ENCODE assay signal across 1 cellular context in the genomic region with DNA sequence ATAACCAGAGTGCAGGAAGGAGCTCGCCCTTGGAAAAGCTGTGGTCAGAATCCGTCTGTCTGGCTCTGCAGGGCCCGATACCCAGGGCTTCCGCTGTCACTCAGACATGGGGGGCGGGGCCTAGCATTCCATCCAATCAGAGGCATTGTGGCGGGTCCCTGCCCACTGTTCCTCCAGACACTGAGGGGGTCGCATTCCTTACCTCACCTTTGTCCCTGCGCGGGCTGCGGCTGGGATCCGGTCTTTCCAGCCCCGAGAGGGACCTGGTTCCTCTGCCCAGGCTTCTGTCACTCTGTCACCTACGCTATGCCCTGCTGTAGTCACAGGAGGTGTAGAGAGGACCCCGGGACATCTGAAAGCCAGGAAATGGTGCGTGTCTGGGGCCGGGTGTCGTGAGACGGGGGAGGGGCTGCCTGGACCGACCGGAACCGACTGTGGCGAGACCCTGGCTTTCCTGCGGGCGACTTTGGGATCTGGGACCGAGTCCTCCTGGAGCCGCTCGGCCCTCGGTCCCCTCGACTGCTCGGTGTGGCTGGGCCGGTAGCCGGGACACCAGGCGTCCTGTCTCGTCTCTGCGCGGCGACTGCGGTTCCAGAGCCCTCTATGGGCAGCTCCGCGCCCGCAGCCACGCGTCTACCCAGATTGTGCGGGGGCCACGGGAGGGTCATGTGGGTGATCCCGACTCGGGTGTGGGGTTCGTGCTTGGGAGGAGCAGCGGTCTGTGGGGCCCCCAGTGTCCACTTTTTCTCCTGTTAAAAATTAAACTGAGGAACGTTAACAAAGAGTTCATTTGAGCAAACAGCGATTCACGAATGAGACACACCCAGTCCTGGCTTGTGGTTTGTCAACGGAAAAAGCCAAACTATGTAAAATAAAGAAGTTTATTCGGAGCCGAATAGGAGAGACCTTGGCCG.
A peak's percentile ranks its signal among the peaks of the same experiment; 100 is the strongest.
TF ChIP-seq lines count a peak whose summit lies in the region.

TSS of gene ZNF69 (plus strand) at position 165 of the 914 bp plus-strand sequence. CDS start at position 307, 142 bp downstream.

TF ChIP-seq in K562, 482 proteins besides CTCF, POLR2A, EP300 and RAD21 (continued from another document and continues in another):
- peak; percentile 87 for TF ChIP-seq MGA (IDR thresholded peaks at IDR 0.05)
- TF ChIP-seq ILK (tag; IDR thresholded peaks at IDR 0.05; ENCODE audit: borderline replicate concordance, low read depth) = no peak
- peak; percentile 27 for TF ChIP-seq POLR2B (IDR thresholded peaks at IDR 0.05; ENCODE audit: low read depth, partially characterized antibody)
- no peak for TF ChIP-seq TOE1 (IDR thresholded peaks at IDR 0.05; ENCODE audit: borderline replicate concordance)
- no peak for TF ChIP-seq TOE1 (CRISPR knock-in tag; IDR thresholded peaks at IDR 0.05; ENCODE audit: borderline replicate concordance, low read depth)
- TF ChIP-seq NELFE (IDR thresholded peaks at IDR 0.05; ENCODE audit: insufficient read depth, insufficient read length) = no peak
- 0 out of 2 replicates have a peak, but pooled peaks have one; percentile 45 for TF ChIP-seq ZNF12 (CRISPR knock-in tag; IDR thresholded peaks at IDR 0.05)
- peak; percentile 71 to 76 for TF ChIP-seq NRF1 (conservative IDR thresholded peaks at IDR 0.05 in 1 of 2, IDR thresholded peaks at IDR 0.05 in 1 of 2)
- TF ChIP-seq, protein P1, sequence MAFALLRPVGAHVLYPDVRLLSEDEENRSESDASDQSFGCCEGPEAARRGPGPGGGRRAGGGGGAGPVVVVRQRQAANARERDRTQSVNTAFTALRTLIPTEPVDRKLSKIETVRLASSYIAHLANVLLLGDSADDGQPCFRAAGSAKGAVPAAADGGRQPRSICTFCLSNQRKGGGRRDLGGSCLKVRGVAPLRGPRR (CRISPR knock-in tag; IDR thresholded peaks at IDR 0.05) = no peak
- no peak for TF ChIP-seq THAP12 (CRISPR knock-in tag; IDR thresholded peaks at IDR 0.05)
- TF ChIP-seq NFIC (IDR thresholded peaks at IDR 0.05) = no peak
- TF ChIP-seq PHF8 (IDR thresholded peaks at IDR 0.05; ENCODE audit: borderline replicate concordance, low read length) = peak; percentile 48; the same call in 1 of the 2 replicates
- no peak for TF ChIP-seq BRCA1 (IDR thresholded peaks at IDR 0.05)
- no peak for TF ChIP-seq BRCA1 (CRISPR knock-in tag; IDR thresholded peaks at IDR 0.05)
- peak; percentile 71 for TF ChIP-seq ZFX (CRISPR knock-in tag; IDR thresholded peaks at IDR 0.05)
- no peak for TF ChIP-seq FOXP1 (CRISPR knock-in tag; IDR thresholded peaks at IDR 0.05)
- TF ChIP-seq MAZ (CRISPR knock-in tag; conservative IDR thresholded peaks at IDR 0.05 in 1 of 2, IDR thresholded peaks at IDR 0.05 in 1 of 2) = 0 out of 4 replicates have a peak, but pooled peaks of 1 of the 2 experiments have one; percentile 17
- TF ChIP-seq YY1 (IDR thresholded peaks at IDR 0.05; ENCODE audit: borderline replicate concordance in 1 of 3, control insufficient read depth in 1 of 3, extremely low read depth in 1 of 3, insufficient read depth in 3 of 3, insufficient read length in 1 of 3, insufficient replicate concordance in 2 of 3, low read depth in 1 of 3, low read length in 2 of 3) = peak in 1 of 3 experiments; percentile 37
- no peak for TF ChIP-seq SIX5 (IDR thresholded peaks at IDR 0.05; ENCODE audit: borderline replicate concordance in 1 of 2, insufficient read depth in 1 of 2, low read depth in 1 of 2, low read length in 2 of 2)
- peak; percentile 47; the same call in 1 of the 2 replicates for TF ChIP-seq TFAP4 (CRISPR knock-in tag; IDR thresholded peaks at IDR 0.05; ENCODE audit: borderline replicate concordance)
- no peak for TF ChIP-seq ELK1 (CRISPR knock-in tag; IDR thresholded peaks at IDR 0.05)
- no peak for TF ChIP-seq KLF16 (IDR thresholded peaks at IDR 0.05)
- 0 out of 2 replicates have a peak, but pooled peaks have one; percentile 27 for TF ChIP-seq VEZF1 (CRISPR knock-in tag; IDR thresholded peaks at IDR 0.05)
- no peak for TF ChIP-seq IRF9 (tag; IDR thresholded peaks at IDR 0.05)
- TF ChIP-seq SAP30 (IDR thresholded peaks at IDR 0.05; ENCODE audit: borderline replicate concordance, insufficient read depth, low read depth, low read length, poor library complexity, severe bottlenecking) = peak; percentile 47
- TF ChIP-seq E2F3 (CRISPR knock-in tag; IDR thresholded peaks at IDR 0.05) = no peak
- peak; percentile 83 for TF ChIP-seq SMAD4 (CRISPR knock-in tag; conservative IDR thresholded peaks at IDR 0.05)
- TF ChIP-seq, protein P2, sequence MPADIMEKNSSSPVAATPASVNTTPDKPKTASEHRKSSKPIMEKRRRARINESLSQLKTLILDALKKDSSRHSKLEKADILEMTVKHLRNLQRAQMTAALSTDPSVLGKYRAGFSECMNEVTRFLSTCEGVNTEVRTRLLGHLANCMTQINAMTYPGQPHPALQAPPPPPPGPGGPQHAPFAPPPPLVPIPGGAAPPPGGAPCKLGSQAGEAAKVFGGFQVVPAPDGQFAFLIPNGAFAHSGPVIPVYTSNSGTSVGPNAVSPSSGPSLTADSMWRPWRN (IDR thresholded peaks at IDR 0.05; ENCODE audit: low read depth) = peak; percentile 73
- TF ChIP-seq RBM14 (IDR thresholded peaks at IDR 0.05; ENCODE audit: borderline replicate concordance, insufficient read depth, low read depth, low read length) = no peak
- no peak for TF ChIP-seq NBN (IDR thresholded peaks at IDR 0.05; ENCODE audit: low read depth)
- no peak for TF ChIP-seq KLF6 (CRISPR knock-in tag; IDR thresholded peaks at IDR 0.05; ENCODE audit: borderline replicate concordance)
